ENCODE assay signal across 16 cellular contexts in genomic region chr12:47785036-47785886, GRCh38. TPM values are rescaled to one million over a fixed set of nuclear protein-coding genes. Genes with fewer than 3 reads are reported as not detected.
DNase-seq lines count a peak whose midpoint lies in the region; ATAC-seq, FAIRE-seq and TF ChIP-seq lines count a peak whose summit lies in the region.
"Had no signal": no experiment of that assay in that cellular context is flagged by ENCODE, and none has a peak within 500 bp of the region (broad histone marks: within the 10 kb centered on the region; RNA-seq: fewer than 3 reads in every experiment).

No MANE protein-coding gene starts in this region.

- POLR2A ChIA-PET in CD4-positive, alpha-beta memory T cell (lab: Charles Lee; ENCODE audit: partially characterized antibody) = no interaction called here
- POLR2A ChIA-PET in HCT116 (lab: Charles Lee) (no interaction called here), GM12878 (lab: Charles Lee) (no interaction called here)

- no peak overlapping the region for H3K4me3 Mint-ChIP-seq in CD4-positive, alpha-beta memory T cell
- H3K4me3 Mint-ChIP-seq: dendritic cell treated with granulocyte-macrophage colony-stimulating factor and Interleukin-4, amounts not matched to agents 40 ng/mL and 50 ng/mL, for 4 days; IgD-negative memory B cell had no signal

- no peaks in the 10 kb centered on the region for H3K4me1 ChIP-seq in CD4-positive, alpha-beta memory T cell (ENCODE audit: insufficient read depth, low read length)
- H3K4me1 ChIP-seq in HCT116 (ENCODE audit: control insufficient read depth in 1 of 2, insufficient read depth in 2 of 2, low read length in 2 of 2) (no peaks in the 10 kb centered on the region), GM12878 (ENCODE audit: control insufficient read depth, insufficient read depth, low read length) (no peaks in the 10 kb centered on the region), ovary (ENCODE audit: insufficient read depth) (no peaks in the 10 kb centered on the region)

- CTCF ChIA-PET in CD4-positive, alpha-beta memory T cell (lab: Charles Lee; ENCODE audit: partially characterized antibody) = interaction anchor here (1.0 to 6.4 kb wide), 7 partner anchors 32 to 57 kb away, joined by 3 to 54 read pairs (median 6); no protein-coding TSS in a partner anchor
- CTCF ChIA-PET in HCT116 (lab: Charles Lee) = interaction anchor here (2.6 kb wide), 1 partner anchor 53 kb away, joined by 10 read pairs; no protein-coding TSS in a partner anchor
- CTCF ChIA-PET in GM12878 (lab: Yijun Ruan, JAX) = interaction anchor here (0.6 to 2.0 kb wide), 6 partner anchors 15 to 178 kb away, joined by 3 to 5 read pairs (median 4); partner anchors contain the start of gene TMEM106C

- 83% methylated on average over 14 of the region's 15 CpGs for WGBS in GM12878 (ENCODE audit: insufficient coverage, insufficient replicate concordance, low lambda C conversion rate, missing lambda C conversion rate)
- WGBS in ovary, 3 donors = 67 to 76% (median 72%) methylated on average over 15 of the region's 15 CpGs

- H3K9me2 ChIP-seq in HCT116 (ENCODE audit: insufficient read depth) = no peaks in the 10 kb centered on the region

- intact Hi-C loops in CD4-positive, alpha-beta memory T cell (cut with micrococcal nuclease) = no loop called here
- intact Hi-C loops in HCT116 (cut with micrococcal nuclease) = no loop called here
- intact Hi-C loops in GM12878 (cut with micrococcal nuclease; ENCODE audit: unreplicated experiment) = no loop called here
- intact Hi-C loops in ovary (cut with DNase I) = loop anchor here in 2 of 4 donors (5.0 to 10.0 kb wide), 2 partner anchors 50 to 52 kb away; no protein-coding TSS in a partner anchor

- TF ChIP-seq RAD21 in HCT116 (IDR thresholded peaks at IDR 0.05; ENCODE audit: low read depth) (no peak), GM12878 (IDR thresholded peaks at IDR 0.05; ENCODE audit: insufficient read depth, low read depth, low read length) (no peak)

- peak overlapping the region in 5 of 7 donors; percentile 24 to 72 (median 62) for H3K27ac Mint-ChIP-seq in CD4-positive, alpha-beta memory T cell
- H3K27ac Mint-ChIP-seq: dendritic cell treated with granulocyte-macrophage colony-stimulating factor and Interleukin-4, amounts not matched to agents 40 ng/mL and 50 ng/mL, for 4 days had no signal

- no peak for DNase-seq in CD4-positive, alpha-beta memory T cell
- DNase-seq in HCT116 (ENCODE audit: low read depth, low spot score) (no peak), GM12878 (ENCODE audit: low read depth, low spot score) (no peak), ovary (peak; percentile 69 to 82 (median 79)), pons (ENCODE audit: low spot score) (no peak), HUDEP-2 (lab: John Stamatoyannopoulos, UW; ENCODE audit: unreplicated experiment in 76 of 76) (no peak)
- DNase-seq: DMS153, NCI-H82 had no signal

- TF ChIP-seq EP300 in GM12878 (IDR thresholded peaks at IDR 0.05; ENCODE audit: borderline replicate concordance in 1 of 2, control insufficient read depth in 1 of 2, low read depth in 2 of 2, low read length in 2 of 2) (no peak), ovary (IDR thresholded peaks at IDR 0.05) (no peak)

- BruUV-seq in HCT116 (replicated peaks; lab: Mats Ljungman, UMichigan) (no TSS peak), GM12878 (replicated peaks; lab: Mats Ljungman, UMichigan) (no TSS peak)

- H2AFZ ChIP-seq in HCT116 (ENCODE audit: low read depth, low read length, poor library complexity, severe bottlenecking) (no peak overlapping the region), GM12878 (ENCODE audit: control insufficient read depth, low read depth, low read length) (no peak overlapping the region)
- H2AFZ ChIP-seq: parathyroid adenoma had no signal

- H3K9me3 Mint-ChIP-seq in CD4-positive, alpha-beta memory T cell = no peaks in the 10 kb centered on the region
- H3K9me3 Mint-ChIP-seq: dendritic cell treated with granulocyte-macrophage colony-stimulating factor and Interleukin-4, amounts not matched to agents 40 ng/mL and 50 ng/mL, for 4 days; IgD-negative memory B cell had no signal

- H3K4me1 Mint-ChIP-seq in CD4-positive, alpha-beta memory T cell = peaks cover 4 to 7% (median 5%) of the 10 kb centered on the region in 4 donors

- TF ChIP-seq CTCF in HCT116 (IDR thresholded peaks at IDR 0.05 in 2 of 3, conservative IDR thresholded peaks at IDR 0.05 in 1 of 3; ENCODE audit: borderline replicate concordance in 1 of 3, insufficient read depth in 1 of 3, low read depth in 2 of 3, low read length in 2 of 3) = no peak
- TF ChIP-seq CTCF in GM12878 (IDR thresholded peaks at IDR 0.05 in 2 of 3, conservative IDR thresholded peaks at IDR 0.05 in 1 of 3; ENCODE audit: control insufficient read depth in 2 of 3, extremely low read depth in 1 of 3, insufficient read depth in 1 of 3, low read depth in 3 of 3, low read length in 3 of 3) = no peak
- TF ChIP-seq CTCF in ovary (IDR thresholded peaks at IDR 0.05) = no peak

- H3K9me3 ChIP-seq in CD4-positive, alpha-beta memory T cell (ENCODE audit: control insufficient read depth in 1 of 2, low read length in 2 of 2) = no peaks in the 10 kb centered on the region
- H3K9me3 ChIP-seq in HCT116 (ENCODE audit: control insufficient read depth in 1 of 2, insufficient read depth in 1 of 2, low read depth in 1 of 2, low read length in 2 of 2) = no peaks in the 10 kb centered on the region
- no peaks in the 10 kb centered on the region for H3K9me3 ChIP-seq in GM12878 (replicated peaks; ENCODE audit: control insufficient read depth, insufficient read depth, low read length)
- H3K9me3 ChIP-seq in ovary = no peaks in the 10 kb centered on the region
- H3K9me3 ChIP-seq: BLaER1, heart left ventricle, mucosa of descending colon had no signal

- ATAC-seq in HCT116 = peak; percentile 22; the same call in 1 of the 2 replicates
- no peak for ATAC-seq in GM12878
- no peak for ATAC-seq in HG02588 (IDR thresholded peaks at IDR 0.05; ENCODE audit: unreplicated experiment)
- ATAC-seq: heart left ventricle, mucosa of descending colon had no signal

- no peak for FAIRE-seq in GM12878 (lab: Jason Lieb, UNC)
- FAIRE-seq: keratinocyte had no signal

- RAD21 ChIA-PET in HCT116 (lab: Charles Lee; ENCODE audit: low non-redundant PET in 1 of 2, low total read pairs in 2 of 2, uncharacterized antibody in 2 of 2, unreplicated experiment in 2 of 2) = no interaction called here
- RAD21 ChIA-PET in GM12878 (lab: Charles Lee; ENCODE audit: unreplicated experiment) = interaction anchor here (0.9 kb wide), 1 partner anchor 53 kb away, joined by 3 read pairs; no protein-coding TSS in a partner anchor

- H3K27me3 ChIP-seq in CD4-positive, alpha-beta memory T cell (ENCODE audit: insufficient read depth, low read length) = no peaks in the 10 kb centered on the region
- H3K27me3 ChIP-seq in HCT116 (ENCODE audit: insufficient read depth, low read length) = no peaks in the 10 kb centered on the region
- H3K27me3 ChIP-seq in GM12878 (replicated peaks in 1 of 2; ENCODE audit: control insufficient read depth in 2 of 2, insufficient read depth in 2 of 2, low read length in 1 of 2) = no peaks in the 10 kb centered on the region
- no peaks in the 10 kb centered on the region for H3K27me3 ChIP-seq in ovary
- H3K27me3 ChIP-seq: BLaER1, heart left ventricle had no signal

- H3K9ac ChIP-seq in HCT116 (ENCODE audit: low read length) (no peak overlapping the region), GM12878 (ENCODE audit: control insufficient read depth, insufficient read depth, low read length) (no peak overlapping the region)
- H3K9ac ChIP-seq: BLaER1, parathyroid adenoma had no signal

- peaks cover 27 to 74% of the 10 kb centered on the region in 2 donors for H3K36me3 Mint-ChIP-seq in CD4-positive, alpha-beta memory T cell

- no peak overlapping the region for H3K4me2 ChIP-seq in HCT116 (ENCODE audit: low read length)
- H3K4me2 ChIP-seq in GM12878 (ENCODE audit: control insufficient read depth, insufficient read depth) = no peak overlapping the region
- H3K4me2 ChIP-seq: BLaER1 had no signal

- SMC1A ChIA-PET in GM12878 (lab: Charles Lee; ENCODE audit: uncharacterized antibody, unreplicated experiment) = interaction anchor here (1.0 to 1.5 kb wide), 2 partner anchors 10 to 53 kb away, joined by 3 to 4 read pairs; no protein-coding TSS in a partner anchor

- no peak for TF ChIP-seq POLR2A in HCT116 (IDR thresholded peaks at IDR 0.05; ENCODE audit: borderline replicate concordance, extremely low read depth, insufficient read depth, insufficient read length)
- peak; percentile 21; the same call in 1 of the 2 replicates for TF ChIP-seq POLR2A in GM12878 (IDR thresholded peaks at IDR 0.05; ENCODE audit: low read depth, low read length)
- TF ChIP-seq POLR2A in ovary (IDR thresholded peaks at IDR 0.05) = no peak

- H3K27ac ChIP-seq in CD4-positive, alpha-beta memory T cell (ENCODE audit: low read depth, low read length) = no peak overlapping the region
- no peak overlapping the region for H3K27ac ChIP-seq in HCT116 (ENCODE audit: low read depth, low read length)
- H3K27ac ChIP-seq in GM12878 (ENCODE audit: control insufficient read depth, insufficient read depth) = no peak overlapping the region
- H3K27ac ChIP-seq in ovary = peak overlapping the region; percentile 46 to 70
- H3K27ac ChIP-seq: parathyroid adenoma had no signal

- H3K27me3 Mint-ChIP-seq in CD4-positive, alpha-beta memory T cell = no peaks in the 10 kb centered on the region
- H3K27me3 Mint-ChIP-seq: dendritic cell treated with granulocyte-macrophage colony-stimulating factor and Interleukin-4, amounts not matched to agents 40 ng/mL and 50 ng/mL, for 4 days; IgD-negative memory B cell had no signal

- no peak overlapping the region for H3K4me3 ChIP-seq in CD4-positive, alpha-beta memory T cell (ENCODE audit: low read length in 2 of 2)
- H3K4me3 ChIP-seq in HCT116 (replicated peaks in 1 of 2; ENCODE audit: low read depth in 1 of 2, low read length in 2 of 2) = no peak overlapping the region
- H3K4me3 ChIP-seq in GM12878 = no peak overlapping the region
- H3K4me3 ChIP-seq in ovary = no peak overlapping the region
- H3K4me3 ChIP-seq: BLaER1, heart left ventricle, mucosa of descending colon had no signal

- H3K79me2 ChIP-seq in HCT116 (ENCODE audit: insufficient read depth, low read length) = no peaks in the 10 kb centered on the region
- H3K79me2 ChIP-seq in GM12878 (ENCODE audit: control insufficient read depth, insufficient read depth, low read length) = no peaks in the 10 kb centered on the region

- H4K20me1 ChIP-seq in HCT116 (ENCODE audit: insufficient read depth) = no peaks in the 10 kb centered on the region
- H4K20me1 ChIP-seq in GM12878 (ENCODE audit: control insufficient read depth, insufficient read depth) = no peaks in the 10 kb centered on the region

- H3K36me3 ChIP-seq in CD4-positive, alpha-beta memory T cell (ENCODE audit: insufficient read depth, low read length) = peaks cover 70% of the 10 kb centered on the region
- peaks cover 28% of the 10 kb centered on the region in 2 experiments; a peak in 3 of 4 replicates for H3K36me3 ChIP-seq in HCT116 (ENCODE audit: control insufficient read depth in 1 of 2, insufficient read depth in 2 of 2, low read length in 2 of 2)
- peaks cover 0 to 4% of the 10 kb centered on the region in 2 experiments; a peak in 1 of 4 replicates for H3K36me3 ChIP-seq in GM12878 (ENCODE audit: control insufficient read depth in 2 of 2, insufficient read depth in 2 of 2, low read length in 1 of 2)
- H3K36me3 ChIP-seq in ovary = no peaks in the 10 kb centered on the region

- in situ Hi-C loops in GM12878 (cut with MboI) = no loop called here

RNA-seq across cellular contexts. Expression of gene SLC48A1, which starts 12.2 kb away (rescaled TPM):
- total RNA-seq in CD4-positive, alpha-beta memory T cell = 10 to 100 TPM; 12.1 to 12.3 TPM
- 1 to 10 TPM; 8.7 to 9.0 TPM for polyA plus RNA-seq in CD4-positive, alpha-beta memory T cell
- total RNA-seq in HCT116 (2021; ENCODE audit: unreplicated experiment) (20.0 TPM), GM12878 (2014; rRNA removed) (1.7 and 2.4 TPM in 2 replicates), GM12878 (2014; rRNA removed; fragmentation: Illumina TruSeq; extraction: Trizol) (1.1 and 1.2 TPM in 2 replicates), GM12878 (2021) (2.4 and 3.8 TPM in 2 replicates), ovary (100 to 1,000 TPM in 2 of 7 donors, 10 to 100 TPM in 5; 36.7 to 143 (median 98.3) TPM)
- 12.2 and 15.7 TPM in 2 replicates for polyA plus RNA-seq in HCT116 (2012)
- total RNA-seq in GM12878 (2013; cell fraction: nucleolus; rRNA removed) = 2.5 and 3.7 TPM in 2 replicates
- 0.84 TPM for polyA plus RNA-seq in GM12878 (2011; ENCODE audit: low read depth)
- polyA plus RNA-seq in GM12878 (2011; rRNA removed) (0.55 and 1.2 TPM in 2 replicates), GM12878 (2014; fragmentation: Illumina TruSeq; extraction: Trizol) (1.6 TPM in 2 replicates), GM12878 (2014; fragmentation: Nextera tagmentation; extraction: Ambion mirVana) (1 to 10 TPM; 1.1 to 2.2 TPM), GM12878 (2014; rRNA removed) (1.1 and 1.9 TPM in 2 replicates), GM12878 (2016; fragmentation: Nextera tagmentation; extraction: Ambion mirVana) (1 to 10 TPM; 4.0 to 4.9 TPM), ovary (10 to 100 TPM; 24.1 to 41.1 TPM)
- polyA plus RNA-seq in GM12878 (2011; cell fraction: cytosol; rRNA removed) = 1.6 and 2.1 TPM in 2 replicates
- polyA plus RNA-seq in GM12878 (2011; cell fraction: nucleus; rRNA removed) = 2.4 and 2.7 TPM in 2 replicates
- polyA plus RNA-seq in GM12878 (2012) = 1.8 and 2.1 TPM in 2 replicates
- polyA minus RNA-seq in GM12878 (2011; rRNA and poly(A)+ RNA removed) = 1.2 and 1.8 TPM in 2 replicates
- 0.67 and 0.94 TPM in 2 replicates for polyA minus RNA-seq in GM12878 (2011; cell fraction: cytosol; rRNA and poly(A)+ RNA removed)
- 0.38 and 1.9 TPM in 2 replicates for polyA minus RNA-seq in GM12878 (2011; cell fraction: nucleus; rRNA and poly(A)+ RNA removed)

RNA-seq across cellular contexts. Expression of gene RAPGEF3, which starts 26.6 kb away (rescaled TPM):
- total RNA-seq in CD4-positive, alpha-beta memory T cell = under 1 TPM; 0.15 to 0.39 TPM
- under 1 TPM in 1 of 2 donors, not detected in 1; 0.14 TPM for polyA plus RNA-seq in CD4-positive, alpha-beta memory T cell
- total RNA-seq in HCT116 (2021; ENCODE audit: unreplicated experiment) (1.8 TPM), GM12878 (2014; rRNA removed) (0.27 and 0.28 TPM in 2 replicates), GM12878 (2014; rRNA removed; fragmentation: Illumina TruSeq; extraction: Trizol) (0.09 and 0.18 TPM in 2 replicates), GM12878 (2021) (0.64 and 0.88 TPM in 2 replicates), ovary (100 to 1,000 TPM in 3 of 7 donors, 10 to 100 TPM in 4; 50.4 to 132 (median 93.5) TPM)
- polyA plus RNA-seq in HCT116 (2012) = 1.1 and 1.9 TPM in 2 replicates
- total RNA-seq in GM12878 (2013; cell fraction: nucleolus; rRNA removed) = 4.6 and 5.7 TPM in 2 replicates
- 0.38 TPM for polyA plus RNA-seq in GM12878 (2011; ENCODE audit: low read depth)
- polyA plus RNA-seq in GM12878 (2011; rRNA removed) (0.30 and 0.68 TPM in 2 replicates), GM12878 (2014; fragmentation: Illumina TruSeq; extraction: Trizol) (0.17 and 0.34 TPM in 2 replicates), GM12878 (2014; fragmentation: Nextera tagmentation; extraction: Ambion mirVana) (under 1 TPM in 1 of 2 experiments, not detected in 1; 0.02 TPM), GM12878 (2014; rRNA removed) (0.63 and 0.92 TPM in 2 replicates), GM12878 (2016; fragmentation: Nextera tagmentation; extraction: Ambion mirVana) (under 1 TPM in 1 of 2 experiments, not detected in 1; 0.27 TPM), ovary (10 to 100 TPM; 16.9 to 68.4 TPM)
- polyA plus RNA-seq in GM12878 (2011; cell fraction: cytosol; rRNA removed) = 0.63 and 0.94 TPM in 2 replicates
- polyA plus RNA-seq in GM12878 (2011; cell fraction: nucleus; rRNA removed) = 3.4 and 4.8 TPM in 2 replicates
- 0.81 and 0.97 TPM in 2 replicates for polyA plus RNA-seq in GM12878 (2012)
- polyA minus RNA-seq in GM12878 (2011; rRNA and poly(A)+ RNA removed) = 0.22 and 1.5 TPM in 2 replicates
- 1.7 TPM in 1 of 2 replicates, not detected in the other for polyA minus RNA-seq in GM12878 (2011; cell fraction: cytosol; rRNA and poly(A)+ RNA removed)
- polyA minus RNA-seq in GM12878 (2011; cell fraction: nucleus; rRNA and poly(A)+ RNA removed) = 1.3 and 3.1 TPM in 2 replicates

RNA-seq across cellular contexts. Expression of gene HDAC7, which starts 34.4 kb away (rescaled TPM):
- total RNA-seq in CD4-positive, alpha-beta memory T cell = 100 to 1,000 TPM; 139 to 142 TPM
- polyA plus RNA-seq in CD4-positive, alpha-beta memory T cell = 10 to 100 TPM in 1 of 2 donors, 1 to 10 TPM in 1; 7.9 to 26.8 TPM
- 38.1 TPM for total RNA-seq in HCT116 (2021; ENCODE audit: unreplicated experiment)
- polyA plus RNA-seq in HCT116 (2012) = 23.3 and 24.6 TPM in 2 replicates
- 25.7 and 29.4 TPM in 2 replicates for total RNA-seq in GM12878 (2013; cell fraction: nucleolus; rRNA removed)
- total RNA-seq in GM12878 (2014; rRNA removed) = 5.0 and 6.9 TPM in 2 replicates
- total RNA-seq in GM12878 (2014; rRNA removed; fragmentation: Illumina TruSeq; extraction: Trizol) = 3.1 and 3.9 TPM in 2 replicates
- 12.6 and 18.3 TPM in 2 replicates for total RNA-seq in GM12878 (2021)
- 14.4 TPM for polyA plus RNA-seq in GM12878 (2011; ENCODE audit: low read depth)
- 5.1 and 5.6 TPM in 2 replicates for polyA plus RNA-seq in GM12878 (2011; rRNA removed)
- 5.8 and 7.1 TPM in 2 replicates for polyA plus RNA-seq in GM12878 (2011; cell fraction: cytosol; rRNA removed)
- 46.3 and 61.4 TPM in 2 replicates for polyA plus RNA-seq in GM12878 (2011; cell fraction: nucleus; rRNA removed)
- polyA plus RNA-seq in GM12878 (2012) = 31.4 and 31.5 TPM in 2 replicates
- polyA plus RNA-seq in GM12878 (2014; fragmentation: Illumina TruSeq; extraction: Trizol) = 2.5 and 6.3 TPM in 2 replicates
- polyA plus RNA-seq in GM12878 (2014; fragmentation: Nextera tagmentation; extraction: Ambion mirVana) = 1 to 10 TPM in 1 of 2 experiments, under 1 TPM in 1; 0.47 to 1.3 TPM
- polyA plus RNA-seq in GM12878 (2014; rRNA removed) = 10.1 and 11.4 TPM in 2 replicates
- 1 to 10 TPM; 5.1 to 6.2 TPM for polyA plus RNA-seq in GM12878 (2016; fragmentation: Nextera tagmentation; extraction: Ambion mirVana)
- 4.2 and 8.0 TPM in 2 replicates for polyA minus RNA-seq in GM12878 (2011; rRNA and poly(A)+ RNA removed)
- 3.9 and 4.3 TPM in 2 replicates for polyA minus RNA-seq in GM12878 (2011; cell fraction: cytosol; rRNA and poly(A)+ RNA removed)
- 8.6 and 12.2 TPM in 2 replicates for polyA minus RNA-seq in GM12878 (2011; cell fraction: nucleus; rRNA and poly(A)+ RNA removed)
- total RNA-seq in ovary = 100 to 1,000 TPM in 5 of 7 donors, 10 to 100 TPM in 2; 47.2 to 151 (median 103) TPM
- polyA plus RNA-seq in ovary = 10 to 100 TPM; 40.1 to 79.4 TPM

RNA-seq across cellular contexts. Expression of gene ENDOU, which starts 60.0 kb away (rescaled TPM):
- total RNA-seq in CD4-positive, alpha-beta memory T cell = not detected
- polyA plus RNA-seq in CD4-positive, alpha-beta memory T cell = not detected
- total RNA-seq in HCT116 (2021; ENCODE audit: unreplicated experiment) = not detected
- 0.08 TPM in 1 of 2 replicates, not detected in the other for polyA plus RNA-seq in HCT116 (2012)
- total RNA-seq in GM12878 (2013; cell fraction: nucleolus; rRNA removed) = not detected in 2 replicates
- 0.17 TPM in 1 of 2 replicates, not detected in the other for total RNA-seq in GM12878 (2014; rRNA removed)
- total RNA-seq in GM12878 (2014; rRNA removed; fragmentation: Illumina TruSeq; extraction: Trizol) = 0.09 TPM in 1 of 2 replicates, not detected in the other
- 0.21 TPM in 1 of 2 replicates, not detected in the other for total RNA-seq in GM12878 (2021)
- polyA plus RNA-seq in GM12878 (2011; ENCODE audit: low read depth) = 0.13 TPM
- polyA plus RNA-seq in GM12878 (2011; rRNA removed) = 0.03 TPM in 1 of 2 replicates, not detected in the other
- not detected in 2 replicates for polyA plus RNA-seq in GM12878 (2011; cell fraction: cytosol; rRNA removed)
- polyA plus RNA-seq in GM12878 (2011; cell fraction: nucleus; rRNA removed) = 0.09 TPM in 1 of 2 replicates, not detected in the other
- polyA plus RNA-seq in GM12878 (2012) = 0.16 TPM in 1 of 2 replicates, not detected in the other
- 0.10 and 0.19 TPM in 2 replicates for polyA plus RNA-seq in GM12878 (2014; fragmentation: Illumina TruSeq; extraction: Trizol)
- polyA plus RNA-seq in GM12878 (2014; fragmentation: Nextera tagmentation; extraction: Ambion mirVana) = under 1 TPM in 1 of 2 experiments, not detected in 1; 0.15 TPM
- 0.08 and 0.11 TPM in 2 replicates for polyA plus RNA-seq in GM12878 (2014; rRNA removed)
- polyA plus RNA-seq in GM12878 (2016; fragmentation: Nextera tagmentation; extraction: Ambion mirVana) = not detected
- polyA minus RNA-seq in GM12878 (2011; rRNA and poly(A)+ RNA removed) = not detected in 2 replicates
- polyA minus RNA-seq in GM12878 (2011; cell fraction: cytosol; rRNA and poly(A)+ RNA removed) = not detected in 2 replicates
- not detected in 2 replicates for polyA minus RNA-seq in GM12878 (2011; cell fraction: nucleus; rRNA and poly(A)+ RNA removed)
- 1 to 10 TPM in 5 of 7 donors, under 1 TPM in 2; 0.69 to 3.6 (median 1.3) TPM for total RNA-seq in ovary
- 1 to 10 TPM; 1.4 to 1.6 TPM for polyA plus RNA-seq in ovary
- polyA plus RNA-seq: IgD-negative memory B cell had no signal

Comparison
In these comparisons a context has a peak if more than half of its experiments do, and no peak if none do; other contexts are left out.
1. DNase-seq: peak in ovary (5 of 5); none in CD4-positive, alpha-beta memory T cell (0 of 5), HCT116 (single experiment), GM12878 (single experiment), pons (single experiment) and HUDEP-2 (0 of 76).
2. H3K27ac ChIP-seq: peak in ovary (2 of 2); none in CD4-positive, alpha-beta memory T cell (single experiment), HCT116 (single experiment) and GM12878 (single experiment).
3. RNA of gene RAPGEF3, which starts 26.6 kb away (total RNA-seq): 50.4 to 132 TPM in ovary; 1.8 TPM in HCT116 (single experiment), 0.15 to 0.39 TPM in CD4-positive, alpha-beta memory T cell and 0.09 to 5.7 TPM in GM12878; every median in the first group is over 4 times any median in the second.